18 cellular contexts compared by ENCODE assay signal in the genomic region with DNA sequence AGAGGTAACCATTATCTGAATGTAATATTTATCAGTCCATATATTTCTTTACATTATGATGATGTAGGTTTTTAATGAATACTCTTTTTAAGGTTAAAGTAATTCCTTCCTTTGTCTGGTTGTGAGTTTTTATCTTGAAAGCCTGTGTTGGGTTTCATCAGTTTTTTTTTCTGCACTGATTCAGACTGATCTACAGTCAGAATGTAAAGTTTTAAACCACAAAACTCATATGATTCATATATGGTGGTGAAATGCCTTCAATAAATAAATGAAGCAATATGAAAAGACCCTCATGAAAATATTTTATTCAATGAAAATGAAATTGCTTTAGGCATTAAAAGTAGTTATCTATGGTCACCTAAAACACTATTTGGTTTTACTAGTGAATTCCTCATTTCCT. TPM values are rescaled to one million over a fixed set of nuclear protein-coding genes. Genes with fewer than 3 reads are reported as not detected.
DNase-seq lines count a peak whose midpoint lies in the region; ATAC-seq, FAIRE-seq and TF ChIP-seq lines count a peak whose summit lies in the region.
"Had no signal": no experiment of that assay in that cellular context is flagged by ENCODE, and none has a peak within 500 bp of the region (broad histone marks: within the 10 kb centered on the region; RNA-seq: fewer than 3 reads in every experiment).

No MANE protein-coding gene starts in this region.

- H3K27me3 ChIP-seq in RWPE2 (ENCODE audit: insufficient read depth, poor library complexity, severe bottlenecking), result no peaks in the 10 kb centered on the region
- H3K27me3 ChIP-seq in bronchial epithelial cell (ENCODE audit: control insufficient read depth, insufficient read depth, low read length), result no peaks in the 10 kb centered on the region
- H3K27me3 ChIP-seq: MG63 had no signal

- H3K4me1 ChIP-seq in RWPE2 (ENCODE audit: insufficient read depth, poor library complexity, severe bottlenecking), result peaks cover 17% of the 10 kb centered on the region

- no peaks in the 10 kb centered on the region for H3K9me3 ChIP-seq in RWPE2 (ENCODE audit: severe bottlenecking)
- H3K9me3 ChIP-seq: MG63 had no signal

- H3K4me3 ChIP-seq in RWPE2 (ENCODE audit: severe bottlenecking), result no peak overlapping the region
- H3K4me3 ChIP-seq in bronchial epithelial cell (ENCODE audit: low read depth, low read length), result no peak overlapping the region
- H3K4me3 ChIP-seq: MG63 had no signal

- TF ChIP-seq CTCF in RWPE2 (IDR thresholded peaks at IDR 0.05; ENCODE audit: poor library complexity, severe bottlenecking) (no peak), bronchial epithelial cell (IDR thresholded peaks at IDR 0.05; ENCODE audit: insufficient read depth, low read length, severe bottlenecking) (no peak)

- ATAC-seq in RWPE2 (ENCODE audit: low read depth) (peak; percentile 65), HG02981 (IDR thresholded peaks at IDR 0.05; ENCODE audit: unreplicated experiment) (no peak), HG03097 (IDR thresholded peaks at IDR 0.05; ENCODE audit: low FRiP score, unreplicated experiment) (no peak)

- no peak overlapping the region for H3K27ac ChIP-seq in RWPE2 (ENCODE audit: poor library complexity, severe bottlenecking)

- no peaks in the 10 kb centered on the region for H3K36me3 ChIP-seq in RWPE2 (ENCODE audit: low read depth)
- H3K36me3 ChIP-seq in bronchial epithelial cell (ENCODE audit: control insufficient read depth, insufficient read depth, low read length), result no peaks in the 10 kb centered on the region
- H3K36me3 ChIP-seq: MG63 had no signal

- DNase-seq in ELR (ENCODE audit: low read depth), result peak; percentile 54
- DNase-seq in RWPE2 (ENCODE audit: low spot score), result no peak
- DNase-seq in bronchial epithelial cell (ENCODE audit: low read depth), result peak; percentile 68
- peak; percentile 51 for DNase-seq in iris pigment epithelial cell (ENCODE audit: low read depth)
- DNase-seq in stimulated activated CD4-positive, alpha-beta T cell treated with anti-CD3 and anti-CD28 coated beads, Interleukin-4, amount 100 ng/mL, for 1 hour, result no peak
- DNase-seq: GF-D8, Kasumi-1, MG63, NCI-H1417, NCI-H1694 treated with DMSO at 0.1 percent for 48 hours, NCI-H2081 treated with DMSO at 0.1 percent for 48 hours, NCI-H446, NCI-H526 treated with DMSO at 0.1 percent for 48 hours, OCI-M1, SHP77 had no signal

- no peak for FAIRE-seq in bronchial epithelial cell (lab: Jason Lieb, UNC)
- FAIRE-seq: GM19239 had no signal

RNA-seq across cellular contexts. Expression of gene SORBS2, which starts 47.1 kb away (rescaled TPM):
- 1.1 and 1.9 TPM in 2 replicates for total RNA-seq in bronchial epithelial cell

Comparison
In these comparisons a context has a peak if more than half of its experiments do, and no peak if none do; other contexts are left out.
1. DNase-seq: peak in ELR (single experiment), bronchial epithelial cell (single experiment) and iris pigment epithelial cell (single experiment); none in RWPE2 (single experiment) and stimulated activated CD4-positive, alpha-beta T cell treated with anti-CD3 and anti-CD28 coated beads, Interleukin-4, amount 100 ng/mL, for 1 hour (single experiment).